ENCODE assay signal across 17 cellular contexts in genomic region chrX:25019707-25020390, GRCh38. TPM values are rescaled to one million over a fixed set of nuclear protein-coding genes. Genes with fewer than 3 reads are reported as not detected.
DNase-seq lines count a peak whose midpoint lies in the region; ATAC-seq, FAIRE-seq and TF ChIP-seq lines count a peak whose summit lies in the region.
"Had no signal": no experiment of that assay in that cellular context is flagged by ENCODE, and none has a peak within 500 bp of the region (broad histone marks: within the 10 kb centered on the region; RNA-seq: fewer than 3 reads in every experiment).

No MANE protein-coding gene starts in this region.

- no peak for DNase-seq in A549 (ENCODE audit: low read depth in 1 of 2, low spot score in 1 of 2)
- DNase-seq in H9, result no peak
- peak; percentile 7 to 47 for DNase-seq in SJCRH30
- no peak for DNase-seq in tibial artery
- DNase-seq in GM19240 (ENCODE audit: insufficient read length, low spot score), result no peak
- no peak for DNase-seq in activated naive CD4-positive, alpha-beta T cell treated with anti-CD3 and anti-CD28 coated beads, Interleukin-2, amount 10 ng/mL, durations not matched to agents 7 days and 5 days
- DNase-seq: activated CD4-positive, alpha-beta T cell treated with anti-CD3 and anti-CD28 coated beads, Interleukin-2, amount 50 U/mL, for 48 hours; activated effector memory CD4-positive, alpha-beta T cell treated with Interleukin-2 at 50 U/mL for 16 hours; GF-D8; lower lobe of right lung; stimulated activated naive CD4-positive, alpha-beta T cell; T-helper 2 cell had no signal

- H3K56ac ChIP-seq in H9 (ENCODE audit: insufficient read length, low read depth, low read length), result no peak overlapping the region

- peak overlapping the region; percentile 82 for H3K4me2 ChIP-seq in A549
- H3K4me2 ChIP-seq in H9 (ENCODE audit: insufficient read depth, insufficient read length, low read length), result peak overlapping the region; percentile 63

- peaks cover 65 to 84% of the 10 kb centered on the region in 2 experiments for H3K4me1 Mint-ChIP-seq in H9
- H3K4me1 Mint-ChIP-seq in activated naive CD4-positive, alpha-beta T cell treated with anti-CD3 and anti-CD28 coated beads, Interleukin-2, amount 10 ng/mL, durations not matched to agents 7 days and 5 days, result peaks cover 24% of the 10 kb centered on the region

- peak overlapping the region; percentile 39 to 77; a peak in 5 of 6 replicates for H3K27ac ChIP-seq in A549
- no peak overlapping the region for H3K27ac ChIP-seq in H9 (ENCODE audit: insufficient read length, low read depth, low read length)
- H3K27ac ChIP-seq in SJCRH30, result no peak overlapping the region
- H3K27ac ChIP-seq in iPS-18a (ENCODE audit: low read length), result no peak overlapping the region
- no peak overlapping the region for H3K27ac ChIP-seq in tibial artery
- H3K27ac ChIP-seq: heart left ventricle, lower lobe of right lung had no signal

- peaks cover 28% of the 10 kb centered on the region for H3K23me2 ChIP-seq in H9 (ENCODE audit: insufficient read length, low read depth, low read length, poor library complexity, severe bottlenecking)

- H2AFZ ChIP-seq in H9 (ENCODE audit: low read length), result no peak overlapping the region

- no peaks in the 10 kb centered on the region for H3K36me3 Mint-ChIP-seq in H9 (ENCODE audit: insufficient read depth in 1 of 3, low read depth in 3 of 3)
- no peaks in the 10 kb centered on the region for H3K36me3 Mint-ChIP-seq in activated naive CD4-positive, alpha-beta T cell treated with anti-CD3 and anti-CD28 coated beads, Interleukin-2, amount 10 ng/mL, durations not matched to agents 7 days and 5 days

- no peak overlapping the region for H3K9ac ChIP-seq in H9 (ENCODE audit: extremely low read depth, insufficient read length, low read length)
- no peak overlapping the region for H3K9ac ChIP-seq in iPS-18a (ENCODE audit: low read length)

- H3K9me3 Mint-ChIP-seq in H9, result peaks cover 0 to 5% of the 10 kb centered on the region in 2 experiments; a peak in 2 of 5 replicates
- H3K9me3 Mint-ChIP-seq in activated naive CD4-positive, alpha-beta T cell treated with anti-CD3 and anti-CD28 coated beads, Interleukin-2, amount 10 ng/mL, durations not matched to agents 7 days and 5 days, result no peaks in the 10 kb centered on the region

- no peak overlapping the region for H3K14ac ChIP-seq in H9 (ENCODE audit: insufficient read depth, low read length)

- no peaks in the 10 kb centered on the region for H3K79me2 ChIP-seq in H9 (ENCODE audit: insufficient read depth, low read length)

- TF ChIP-seq EP300 in A549 (IDR thresholded peaks at IDR 0.05), result no peak

- CTCF ChIA-PET in A549 (lab: Yijun Ruan, JAX), result interaction anchor here (0.7 to 3.6 kb wide), 8 partner anchors 11 to 267 kb away, joined by 3 to 42 read pairs (median 6); no protein-coding TSS in a partner anchor
- CTCF ChIA-PET in activated naive CD4-positive, alpha-beta T cell treated with anti-CD3 and anti-CD28 coated beads, Interleukin-2, amount 10 ng/mL, durations not matched to agents 7 days and 5 days (lab: Charles Lee), result interaction anchor here (0.8 to 2.2 kb wide), 3 partner anchors 11 to 124 kb away, joined by 3 to 5 read pairs (median 3); no protein-coding TSS in a partner anchor

- H4K91ac ChIP-seq in H9 (ENCODE audit: insufficient read length, low read depth, low read length), result no peak overlapping the region

- H3K4me3 ChIP-seq in A549 (peak overlapping the region; percentile 52), SJCRH30 (peak overlapping the region; percentile 60), iPS-18a (ENCODE audit: low read length) (peak overlapping the region; percentile 35), tibial artery (no peak overlapping the region)
- H3K4me3 ChIP-seq: lower lobe of right lung had no signal

- no peak overlapping the region for H4K5ac ChIP-seq in H9 (ENCODE audit: insufficient read length, low read depth, low read length)

- H3K23ac ChIP-seq in H9 (ENCODE audit: insufficient read length, low read depth, low read length), result no peak overlapping the region

- H2AK5ac ChIP-seq in H9 (ENCODE audit: insufficient read length, low read length), result no peak overlapping the region

- H3K9me3 ChIP-seq in A549 (no peaks in the 10 kb centered on the region), H9 (ENCODE audit: control insufficient read depth, low read depth, low read length) (no peaks in the 10 kb centered on the region), SJCRH30 (replicated peaks) (no peaks in the 10 kb centered on the region), iPS-18a (ENCODE audit: control insufficient read depth, low read depth, low read length) (no peaks in the 10 kb centered on the region), tibial artery (peaks cover 0 to 10% (median 0%) of the 10 kb centered on the region in 3 donors)
- H3K9me3 ChIP-seq: heart left ventricle, lower lobe of right lung had no signal

- no peak overlapping the region for H3T11ph ChIP-seq in H9 (ENCODE audit: low read length)

- peaks cover 99% of the 10 kb centered on the region for H3K27me3 Mint-ChIP-seq in H9 (ENCODE audit: low read depth)
- peaks cover 91% of the 10 kb centered on the region for H3K27me3 Mint-ChIP-seq in activated naive CD4-positive, alpha-beta T cell treated with anti-CD3 and anti-CD28 coated beads, Interleukin-2, amount 10 ng/mL, durations not matched to agents 7 days and 5 days

- peak overlapping the region; percentile 49 to 80 for H3K4me3 Mint-ChIP-seq in H9
- H3K4me3 Mint-ChIP-seq in activated naive CD4-positive, alpha-beta T cell treated with anti-CD3 and anti-CD28 coated beads, Interleukin-2, amount 10 ng/mL, durations not matched to agents 7 days and 5 days, result no peak overlapping the region

- H3K36me3 ChIP-seq in SJCRH30 (no peaks in the 10 kb centered on the region), iPS-18a (ENCODE audit: control insufficient read depth, low read depth, low read length) (no peaks in the 10 kb centered on the region), tibial artery (no peaks in the 10 kb centered on the region)
- H3K36me3 ChIP-seq: heart left ventricle, lower lobe of right lung had no signal

- no peak overlapping the region for H3K4ac ChIP-seq in H9 (ENCODE audit: low read depth, low read length)

- intact Hi-C loops in tibial artery (cut with DNase I; ENCODE audit: low total_unique reads), result no loop called here

- H2BK15ac ChIP-seq in H9 (ENCODE audit: low read depth, low read length), result no peak overlapping the region

- no peak for FAIRE-seq in A549 (lab: Jason Lieb, UNC)
- FAIRE-seq: GM18507 had no signal

- H3K4me1 ChIP-seq in A549 (peaks cover 14% of the 10 kb centered on the region), H9 (ENCODE audit: insufficient read depth, low read length) (peaks cover 2% of the 10 kb centered on the region; the same call in 1 of the 2 replicates), SJCRH30 (0 out of 2 replicates have a peak, but pooled peaks cover 7% of the 10 kb centered on the region), iPS-18a (ENCODE audit: control insufficient read depth, low read depth, low read length) (peaks cover 25% of the 10 kb centered on the region), tibial artery (peaks cover 0 to 27% (median 16%) of the 10 kb centered on the region in 4 donors)

- H3K27ac Mint-ChIP-seq in H9, result no peak overlapping the region
- H3K27ac Mint-ChIP-seq in activated naive CD4-positive, alpha-beta T cell treated with anti-CD3 and anti-CD28 coated beads, Interleukin-2, amount 10 ng/mL, durations not matched to agents 7 days and 5 days, result no peak overlapping the region

- no peak for TF ChIP-seq POLR2A in A549 (IDR thresholded peaks at IDR 0.05; ENCODE audit: low read length)

- H2BK5ac ChIP-seq in H9 (ENCODE audit: insufficient read length, low read length), result no peak overlapping the region

- H3K79me1 ChIP-seq in H9 (ENCODE audit: insufficient read depth, low read depth, low read length, poor library complexity, severe bottlenecking), result no peaks in the 10 kb centered on the region

- TF ChIP-seq CTCF in A549 (IDR thresholded peaks at IDR 0.05), result no peak
- no peak for TF ChIP-seq CTCF in H9 (conservative IDR thresholded peaks at IDR 0.05)
- TF ChIP-seq CTCF in tibial artery (IDR thresholded peaks at IDR 0.05), result no peak

- POLR2A ChIA-PET in A549 (lab: Yijun Ruan, JAX), result no interaction called here

- H4K20me1 ChIP-seq in H9 (ENCODE audit: control insufficient read depth, insufficient read depth, insufficient read length), result no peaks in the 10 kb centered on the region

- no peak overlapping the region for H2BK20ac ChIP-seq in H9 (ENCODE audit: low read depth, low read length, poor library complexity, severe bottlenecking)

- peak; percentile 17 to 52; a peak in 4 of 6 replicates for ATAC-seq in A549
- ATAC-seq in GM18520 (IDR thresholded peaks at IDR 0.05; ENCODE audit: unreplicated experiment), result no peak
- ATAC-seq: heart left ventricle had no signal

- no peak overlapping the region for H2BK120ac ChIP-seq in H9 (ENCODE audit: low read depth, low read length, poor library complexity, severe bottlenecking)

- WGBS in A549 (ENCODE audit: missing lambda C conversion rate), result 18% methylated on average over 19 of the region's 22 CpGs
- WGBS in H9 (ENCODE audit: extremely low coverage, insufficient read length, low lambda C conversion rate), result no CpG with 5 or more reads among the region's 22 CpGs

- H3K18ac ChIP-seq in H9 (ENCODE audit: insufficient read length, low read depth, low read length), result no peak overlapping the region

- H4K8ac ChIP-seq in H9 (replicated peaks; ENCODE audit: insufficient read length, low read depth, low read length), result no peak overlapping the region

- no peak overlapping the region for H2BK12ac ChIP-seq in H9 (ENCODE audit: insufficient read length, low read depth, low read length)

- TF ChIP-seq RAD21 in A549 (conservative IDR thresholded peaks at IDR 0.05 in 1 of 2, IDR thresholded peaks at IDR 0.05 in 1 of 2), result no peak

- H3K27me3 ChIP-seq in H9 (ENCODE audit: insufficient read depth, low read length) (peaks cover 74% of the 10 kb centered on the region), SJCRH30 (no peaks in the 10 kb centered on the region), iPS-18a (ENCODE audit: control insufficient read depth, insufficient read depth, low read length) (peaks cover 100% of the 10 kb centered on the region), tibial artery (peaks cover 4 to 70% of the 10 kb centered on the region in 2 donors)

TF ChIP-seq in A549, 52 proteins besides CTCF, POLR2A, EP300 and RAD21 (continues in another document):
- TF ChIP-seq HEYL (CRISPR knock-in tag; IDR thresholded peaks at IDR 0.05), result no peak

RNA-seq across cellular contexts. Expression of gene ARX, which starts 4.1 kb away (rescaled TPM):
- 0.63 and 1.00 TPM in 2 replicates for polyA plus RNA-seq in A549 (2011; rRNA removed)
- polyA plus RNA-seq in A549 (2012; cell fraction: cytosol; rRNA removed), result 1.0 and 1.1 TPM in 2 replicates
- polyA plus RNA-seq in A549 (2012; cell fraction: nucleus; rRNA removed), result 1.0 and 1.7 TPM in 2 replicates
- 0.21 to 0.46 TPM (median 0.40 TPM) in 3 replicates for polyA plus RNA-seq in A549 (2017; fragmentation: RNase III; extraction: RNeasy Plus Mini Kit Qiagen cat#74134 plus additional on column Dnase treatment)
- 0.19 and 0.21 TPM in 2 replicates for polyA minus RNA-seq in A549 (2011; rRNA and poly(A)+ RNA removed)
- 0.24 and 0.42 TPM in 2 replicates for total RNA-seq in H9 (2021)
- total RNA-seq in SJCRH30 (2014; rRNA removed; shearing (Covaris generic)), result not detected in 2 replicates
- total RNA-seq: epithelial cell of proximal tubule, heart left ventricle had no signal
- polyA plus RNA-seq: heart left ventricle had no signal

Comparison
In these comparisons a context has a peak if more than half of its experiments do, and no peak if none do; other contexts are left out.
1. DNase-seq: peak in SJCRH30 (2 of 2); none in A549 (0 of 2), H9 (single experiment), tibial artery (0 of 2), GM19240 (single experiment) and activated naive CD4-positive, alpha-beta T cell treated with anti-CD3 and anti-CD28 coated beads, Interleukin-2, amount 10 ng/mL, durations not matched to agents 7 days and 5 days (single experiment).
2. H3K27ac ChIP-seq: peak in A549 (2 of 2); none in H9 (single experiment), SJCRH30 (single experiment), iPS-18a (single experiment) and tibial artery (0 of 2).
3. H3K4me3 ChIP-seq: peak in A549 (single experiment), SJCRH30 (single experiment) and iPS-18a (single experiment); none in tibial artery (0 of 2).